In genomic region chr1:16907870-16908758, GRCh38 we compare ENCODE assay signal across 1 cellular context.
TF ChIP-seq lines count a peak whose summit lies in the region.

No MANE protein-coding gene starts in this region.

TF ChIP-seq in H1, 55 proteins besides CTCF, POLR2A, EP300 and RAD21:
- TF ChIP-seq MAFK (IDR thresholded peaks at IDR 0.05; ENCODE audit: low read depth, low read length) (no peak), CREB1 (IDR thresholded peaks at IDR 0.05) (no peak)
